Comparison of ENCODE assay signal across 22 cellular contexts in the genomic region with DNA sequence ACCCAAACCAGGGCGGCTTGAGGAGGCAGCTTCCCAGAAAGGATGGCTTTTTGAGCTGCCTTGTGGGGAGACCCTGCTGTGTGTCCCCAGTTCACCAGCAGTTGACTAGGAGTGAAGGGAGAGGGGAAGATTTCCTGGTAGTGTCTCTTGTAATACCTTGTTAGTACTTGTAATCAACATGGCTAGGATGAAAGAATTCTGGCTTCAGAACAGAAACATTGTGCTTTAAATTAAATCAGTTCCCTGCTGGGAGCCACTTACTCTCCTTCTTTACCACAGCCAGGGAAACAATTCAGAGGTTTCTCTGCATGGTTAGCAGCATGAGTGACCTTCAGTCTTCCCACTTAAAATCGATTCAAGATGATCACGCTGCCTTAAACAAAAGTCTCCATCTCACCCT.
A peak's percentile ranks its signal among the peaks of the same experiment; 100 is the strongest.
DNase-seq lines count a peak whose midpoint lies in the region; ATAC-seq and TF ChIP-seq lines count a peak whose summit lies in the region.
"Had no signal": no experiment of that assay in that cellular context is flagged by ENCODE, and none has a peak within 500 bp of the region (broad histone marks: within the 10 kb centered on the region; RNA-seq: fewer than 3 reads in every experiment).

No MANE protein-coding gene starts in this region.

- H2BK15ac ChIP-seq in mesendoderm (replicated peaks; ENCODE audit: low read depth): no peak overlapping the region

- no peaks in the 10 kb centered on the region for H3K79me2 ChIP-seq in mesendoderm (ENCODE audit: control insufficient read depth, insufficient read depth, low read length)

- peak overlapping the region; percentile 87 for H3K4ac ChIP-seq in mesendoderm (ENCODE audit: low read depth, low read length)

- no CpG with 5 or more reads among the region's 3 CpGs for WGBS in mesendoderm (ENCODE audit: extremely low coverage, insufficient coverage, low lambda C conversion rate)

- peak overlapping the region in 2 of 5 experiments; percentile 22 to 46 for H3K4me3 Mint-ChIP-seq in brain
- H3K4me3 Mint-ChIP-seq in chondrocyte (ENCODE audit: unreplicated experiment): no peak overlapping the region
- H3K4me3 Mint-ChIP-seq: activated CD4-positive, alpha-beta memory T cell treated with anti-CD3 and anti-CD28 coated beads for 36 hours; CD4-positive, CD25-positive, alpha-beta regulatory T cell; naive B cell had no signal

- intact Hi-C loops in Right ventricle myocardium inferior (cut with DNase I): no loop called here
- intact Hi-C loops in posterior vena cava (cut with DNase I): no loop called here

- peak overlapping the region; percentile 20 for H3K9ac ChIP-seq in mesendoderm (ENCODE audit: low read length)

- H2AK5ac ChIP-seq in mesendoderm (ENCODE audit: low read length): no peak overlapping the region

- no peak overlapping the region for H3K23ac ChIP-seq in mesendoderm (ENCODE audit: low read length)

- no peak for ATAC-seq in Right ventricle myocardium inferior
- ATAC-seq: heart right ventricle had no signal

- no peak overlapping the region for H4K8ac ChIP-seq in mesendoderm (ENCODE audit: low read depth, low read length)

- peak overlapping the region; percentile 98 for H3K27ac ChIP-seq in mesendoderm (ENCODE audit: low read depth, low read length)
- H3K27ac ChIP-seq: colonic mucosa, heart right ventricle, PC-9, uterus had no signal

- peak overlapping the region; percentile 38 for H3K4me2 ChIP-seq in mesendoderm (ENCODE audit: low read length)
- H3K4me2 ChIP-seq: PC-9 had no signal

- H3K18ac ChIP-seq in mesendoderm (ENCODE audit: low read length): peak overlapping the region; percentile 90

- H3K79me1 ChIP-seq in mesendoderm (ENCODE audit: low read length): no peaks in the 10 kb centered on the region

- no peak overlapping the region for H2BK120ac ChIP-seq in mesendoderm (ENCODE audit: low read depth, low read length)

- H2BK5ac ChIP-seq in mesendoderm (ENCODE audit: low read length): peak overlapping the region; percentile 97

- H3K4me3 ChIP-seq in mesendoderm (ENCODE audit: low read length): no peak overlapping the region
- H3K4me3 ChIP-seq: colonic mucosa, HAP-1, heart right ventricle, PC-9, uterus had no signal

- no peaks in the 10 kb centered on the region for H3K27me3 ChIP-seq in mesendoderm (ENCODE audit: insufficient read depth, low read length, poor library complexity)
- H3K27me3 ChIP-seq: colonic mucosa, heart right ventricle, uterus had no signal

- H3K4me1 ChIP-seq in mesendoderm (ENCODE audit: control insufficient read depth, low read depth, low read length): peaks cover 6% of the 10 kb centered on the region
- H3K4me1 ChIP-seq: colonic mucosa, HAP-1, heart right ventricle, uterus had no signal

- H3K4me1 Mint-ChIP-seq in brain (peaks cover 24% of the 10 kb centered on the region), chondrocyte (ENCODE audit: low read depth) (no peaks in the 10 kb centered on the region)
- H3K4me1 Mint-ChIP-seq: CD4-positive, CD25-positive, alpha-beta regulatory T cell; naive B cell had no signal

- DNase-seq in DMS79 (lab: John Stamatoyannopoulos, UW) (peak; percentile 93), NCI-H146 treated with DMSO at 0.1 percent for 48 hours (lab: John Stamatoyannopoulos, UW; ENCODE audit: unreplicated experiment) (peak; percentile 74), mesendoderm (peak; percentile 86), cortex of kidney (lab: John Stamatoyannopoulos, UW) (no peak), Right ventricle myocardium inferior (ENCODE audit: missing footprints) (no peak), posterior vena cava (ENCODE audit: low spot score) (no peak), chondrocyte (ENCODE audit: low spot score) (no peak)
- DNase-seq: activated CD4-positive, alpha-beta memory T cell treated with anti-CD3 and anti-CD28 coated beads for 36 hours; activated naive CD4-positive, alpha-beta T cell; activated T-cell treated with anti-CD3 and anti-CD28 coated beads for 4 hours; aorta; CD4-positive, CD25-positive, alpha-beta regulatory T cell; colonic mucosa; heart right ventricle; naive B cell; NCI-H2029 treated with DMSO at 0.1 percent for 48 hours; NCI-H748 treated with DMSO at 0.1 percent for 48 hours; PC-9; uterus had no signal

- no peaks in the 10 kb centered on the region for H3K36me3 Mint-ChIP-seq in brain
- no peaks in the 10 kb centered on the region for H3K36me3 Mint-ChIP-seq in chondrocyte (ENCODE audit: low read depth)
- H3K36me3 Mint-ChIP-seq: activated CD4-positive, alpha-beta memory T cell treated with anti-CD3 and anti-CD28 coated beads for 36 hours; CD4-positive, CD25-positive, alpha-beta regulatory T cell; naive B cell had no signal

- H3K9me3 Mint-ChIP-seq in brain (peaks cover 4 to 14% (median 9%) of the 10 kb centered on the region in 5 experiments), chondrocyte (ENCODE audit: low read depth) (no peaks in the 10 kb centered on the region)

- H3K27me3 Mint-ChIP-seq in brain (peaks cover 10% of the 10 kb centered on the region), chondrocyte (ENCODE audit: low read depth) (no peaks in the 10 kb centered on the region)
- H3K27me3 Mint-ChIP-seq: activated CD4-positive, alpha-beta memory T cell treated with anti-CD3 and anti-CD28 coated beads for 36 hours; CD4-positive, CD25-positive, alpha-beta regulatory T cell; naive B cell; progenitor cell of endocrine pancreas had no signal

- peak overlapping the region; percentile 79 for H3K56ac ChIP-seq in mesendoderm (ENCODE audit: low read length)

- peak overlapping the region; percentile 72 for H4K5ac ChIP-seq in mesendoderm (ENCODE audit: low read length)

- no peaks in the 10 kb centered on the region for H3K36me3 ChIP-seq in mesendoderm (ENCODE audit: control insufficient read depth, insufficient read depth, low read length)
- H3K36me3 ChIP-seq: colonic mucosa, HAP-1, heart right ventricle, uterus had no signal

- H3K27ac Mint-ChIP-seq in brain: peak overlapping the region in 3 of 5 experiments; percentile 39 to 93 (median 82)
- no peak overlapping the region for H3K27ac Mint-ChIP-seq in chondrocyte (ENCODE audit: unreplicated experiment)
- H3K27ac Mint-ChIP-seq: activated CD4-positive, alpha-beta memory T cell treated with anti-CD3 and anti-CD28 coated beads for 36 hours; CD4-positive, CD25-positive, alpha-beta regulatory T cell; naive B cell had no signal

- TF ChIP-seq CTCF in brain (conservative IDR thresholded peaks at IDR 0.05): no peak
- no peak for TF ChIP-seq CTCF in chondrocyte (IDR thresholded peaks at IDR 0.05)

Comparison
In these comparisons a context has a peak if more than half of its experiments do, and no peak if none do; other contexts are left out.
1. DNase-seq: peak in DMS79 (single experiment), NCI-H146 treated with DMSO at 0.1 percent for 48 hours (single experiment) and mesendoderm (single experiment); none in cortex of kidney (single experiment), Right ventricle myocardium inferior (single experiment), posterior vena cava (single experiment) and chondrocyte (single experiment).